ENCODE assay signal across 12 cellular contexts in genomic region chr1:22412932-22413727, GRCh38. TPM values are rescaled to one million over a fixed set of nuclear protein-coding genes. Genes with fewer than 3 reads are reported as not detected.
DNase-seq lines count a peak whose midpoint lies in the region; ATAC-seq and TF ChIP-seq lines count a peak whose summit lies in the region.
"Had no signal": no experiment of that assay in that cellular context is flagged by ENCODE, and none has a peak within 500 bp of the region (broad histone marks: within the 10 kb centered on the region; RNA-seq: fewer than 3 reads in every experiment).

No MANE protein-coding gene starts in this region.

- H3K36me3 Mint-ChIP-seq in chondrocyte (ENCODE audit: low read depth) = peaks cover 3% of the 10 kb centered on the region
- no peaks in the 10 kb centered on the region for H3K36me3 Mint-ChIP-seq in activated CD8-positive, alpha-beta memory T cell treated with anti-CD3 and anti-CD28 coated beads, Interleukin-2, amount 10 ng/mL, durations not matched to agents 7 days and 5 days

- no peak overlapping the region for H2AFZ ChIP-seq in IMR-90 (replicated peaks; ENCODE audit: low read length, poor library complexity)

- no peak overlapping the region for H2AK9ac ChIP-seq in IMR-90 (replicated peaks; ENCODE audit: low read depth, low read length, poor library complexity)

- no peak overlapping the region for H3K14ac ChIP-seq in IMR-90 (replicated peaks; ENCODE audit: low read depth, low read length)

- no peaks in the 10 kb centered on the region for H3K27me3 Mint-ChIP-seq in chondrocyte (ENCODE audit: low read depth)
- H3K27me3 Mint-ChIP-seq in activated CD8-positive, alpha-beta memory T cell treated with anti-CD3 and anti-CD28 coated beads, Interleukin-2, amount 10 ng/mL, durations not matched to agents 7 days and 5 days = peaks cover 24% of the 10 kb centered on the region

- CTCF ChIA-PET in IMR-90 (lab: Yijun Ruan, JAX) = interaction anchor here (0.6 kb wide), 2 partner anchors 28 to 98 kb away, joined by 4 read pairs; no protein-coding TSS in a partner anchor
- CTCF ChIA-PET in activated CD8-positive, alpha-beta memory T cell treated with anti-CD3 and anti-CD28 coated beads, Interleukin-2, amount 10 ng/mL, durations not matched to agents 7 days and 5 days (lab: Charles Lee) = no interaction called here

- dilution Hi-C loops in IMR-90 (cut with HindIII; ENCODE audit: low sequenced_read_pairs, unreplicated experiment) = no loop called here

- no peak overlapping the region for H4K5ac ChIP-seq in IMR-90 (ENCODE audit: low read depth, low read length)

- peaks cover 3% of the 10 kb centered on the region; the same call in 1 of the 2 replicates for H3K9me3 ChIP-seq in IMR-90 (ENCODE audit: control insufficient read depth, insufficient read depth, low read length)
- H3K9me3 ChIP-seq: tibial nerve had no signal

- H3K4me3 ChIP-seq in AG10803 (ENCODE audit: low read length) (no peak overlapping the region), IMR-90 (ENCODE audit: insufficient read depth, low read depth, low read length) (no peak overlapping the region)
- H3K4me3 ChIP-seq: tibial nerve had no signal

- no peak overlapping the region for H3K18ac ChIP-seq in IMR-90 (ENCODE audit: low read depth, low read length)

- peak; percentile 83 for DNase-seq in AG10803 (ENCODE audit: low read depth)
- peak; percentile 17 for DNase-seq in IMR-90
- no peak for DNase-seq in chondrocyte (ENCODE audit: low spot score)
- DNase-seq in lung microvascular endothelial cell (ENCODE audit: low read depth in 2 of 2) = peak; percentile 47 to 48
- DNase-seq in caudate nucleus (lab: John Stamatoyannopoulos, UW) = no peak
- no peak for DNase-seq in activated CD8-positive, alpha-beta memory T cell treated with anti-CD3 and anti-CD28 coated beads, Interleukin-2, amount 10 ng/mL, durations not matched to agents 7 days and 5 days
- no peak for DNase-seq in activated CD8-positive, alpha-beta memory T cell treated with anti-CD3 and anti-CD28 coated beads, Interleukin-2, amount 50 U/mL, for 48 hours
- DNase-seq in inferior parietal cortex (ENCODE audit: extremely low spot score) = no peak
- DNase-seq: activated T-cell treated with anti-CD3 and anti-CD28 coated beads, Interleukin-2, amount 50 U/mL, for 48 hours; occipital lobe had no signal

- TF ChIP-seq RAD21 in IMR-90 (IDR thresholded peaks at IDR 0.05; ENCODE audit: low read length) = no peak

- H3K56ac ChIP-seq in IMR-90 (ENCODE audit: extremely low read depth, insufficient read depth, low read length) = no peak overlapping the region

- H2BK20ac ChIP-seq in IMR-90 (ENCODE audit: low read depth, low read length) = no peak overlapping the region

- peak overlapping the region; percentile 52 for H3K27ac Mint-ChIP-seq in chondrocyte (ENCODE audit: unreplicated experiment)
- no peak overlapping the region for H3K27ac Mint-ChIP-seq in activated CD8-positive, alpha-beta memory T cell treated with anti-CD3 and anti-CD28 coated beads, Interleukin-2, amount 10 ng/mL, durations not matched to agents 7 days and 5 days
- H3K27ac Mint-ChIP-seq: B cell had no signal

- no peak overlapping the region for H3K4me3 Mint-ChIP-seq in chondrocyte (ENCODE audit: unreplicated experiment)
- H3K4me3 Mint-ChIP-seq in activated CD8-positive, alpha-beta memory T cell treated with anti-CD3 and anti-CD28 coated beads, Interleukin-2, amount 10 ng/mL, durations not matched to agents 7 days and 5 days = no peak overlapping the region
- H3K4me3 Mint-ChIP-seq: B cell had no signal

- no peak overlapping the region for H3K9ac ChIP-seq in IMR-90 (ENCODE audit: low read depth, low read length)

- in situ Hi-C loops in IMR-90 (cut with MboI; ENCODE audit: low sequenced_read_pairs) = no loop called here

- POLR2A ChIA-PET in IMR-90 (lab: Charles Lee; ENCODE audit: unreplicated experiment) = no interaction called here

- H3K4ac ChIP-seq in IMR-90 (ENCODE audit: low read depth, low read length) = no peak overlapping the region

- H4K8ac ChIP-seq in IMR-90 (ENCODE audit: low read depth in 2 of 2, low read length in 2 of 2) = no peak overlapping the region

- H3K79me1 ChIP-seq in IMR-90 (ENCODE audit: low read depth in 1 of 2, low read length in 2 of 2) = no peaks in the 10 kb centered on the region

- H3K23ac ChIP-seq in IMR-90 (ENCODE audit: low read depth, low read length) = no peak overlapping the region

- 21% methylated on average over 2 of the region's 8 CpGs; no CpG with 5 or more reads in 1 of the 2 experiments for WGBS in IMR-90 (ENCODE audit: extremely low coverage in 2 of 2, insufficient read length in 1 of 2), 2 experiments

- TF ChIP-seq POLR2A in IMR-90 (IDR thresholded peaks at IDR 0.05; ENCODE audit: low read depth, low read length) = no peak

- H3K36me3 ChIP-seq in IMR-90 (ENCODE audit: control insufficient read depth, insufficient read depth, low read length) = no peaks in the 10 kb centered on the region
- H3K36me3 ChIP-seq: tibial nerve had no signal

- 0 out of 3 replicates have a peak overlapping the region, but pooled peaks have one; percentile 34 for H2BK15ac ChIP-seq in IMR-90 (ENCODE audit: low read depth, low read length)

- peaks cover 16% of the 10 kb centered on the region; the same call in 1 of the 2 replicates for H3K4me1 ChIP-seq in IMR-90 (ENCODE audit: control insufficient read depth, insufficient read depth, low read length)

- TF ChIP-seq CTCF in AG10803 (conservative IDR thresholded peaks at IDR 0.05; ENCODE audit: low read length) = no peak
- TF ChIP-seq CTCF in IMR-90 (conservative IDR thresholded peaks at IDR 0.05; ENCODE audit: low read depth, low read length) = no peak
- TF ChIP-seq CTCF in chondrocyte (IDR thresholded peaks at IDR 0.05) = no peak

- no peak overlapping the region for H2BK5ac ChIP-seq in IMR-90 (ENCODE audit: low read depth, low read length, poor library complexity, severe bottlenecking)

- peaks cover 4% of the 10 kb centered on the region for H3K9me3 Mint-ChIP-seq in chondrocyte (ENCODE audit: low read depth)
- H3K9me3 Mint-ChIP-seq in activated CD8-positive, alpha-beta memory T cell treated with anti-CD3 and anti-CD28 coated beads, Interleukin-2, amount 10 ng/mL, durations not matched to agents 7 days and 5 days (ENCODE audit: low read depth) = no peaks in the 10 kb centered on the region

- peaks cover 29% of the 10 kb centered on the region for H3K4me1 Mint-ChIP-seq in chondrocyte (ENCODE audit: low read depth)
- no peaks in the 10 kb centered on the region for H3K4me1 Mint-ChIP-seq in activated CD8-positive, alpha-beta memory T cell treated with anti-CD3 and anti-CD28 coated beads, Interleukin-2, amount 10 ng/mL, durations not matched to agents 7 days and 5 days

- H4K20me1 ChIP-seq in IMR-90 (ENCODE audit: insufficient read depth, low read length) = no peaks in the 10 kb centered on the region; the same call in 1 of the 2 replicates

- H3K9me1 ChIP-seq in IMR-90 (ENCODE audit: insufficient read depth, low read length) = 0 out of 2 replicates have a peak, but pooled peaks cover 2% of the 10 kb centered on the region

- no peak overlapping the region; the same call in 1 of the 2 replicates for H3K4me2 ChIP-seq in IMR-90 (ENCODE audit: low read depth, low read length)

- peaks cover 21% of the 10 kb centered on the region for H3K27me3 ChIP-seq in IMR-90 (ENCODE audit: control insufficient read depth, insufficient read depth, low read length)

- peak overlapping the region; percentile 43; the same call in 1 of the 2 replicates for H4K91ac ChIP-seq in IMR-90 (ENCODE audit: insufficient read depth, low read depth, low read length)

- no peak overlapping the region for H2AK5ac ChIP-seq in IMR-90 (ENCODE audit: low read depth, low read length)

- BruUV-seq in IMR-90 (replicated peaks; lab: Mats Ljungman, UMichigan) = no TSS peak

- no peak overlapping the region for H3K27ac ChIP-seq in IMR-90 (ENCODE audit: insufficient read depth, low read length)
- H3K27ac ChIP-seq in caudate nucleus (ENCODE audit: low read depth, low read length) = no peak overlapping the region
- H3K27ac ChIP-seq: tibial nerve had no signal

- no peak overlapping the region for H2BK120ac ChIP-seq in IMR-90 (ENCODE audit: low read depth, low read length)

- ATAC-seq in IMR-90 (ENCODE audit: low read depth) = no peak
- no peak for ATAC-seq in activated CD8-positive, alpha-beta memory T cell treated with anti-CD3 and anti-CD28 coated beads, Interleukin-2, amount 10 ng/mL, durations not matched to agents 7 days and 5 days

- intact Hi-C loops in IMR-90 (cut with micrococcal nuclease) = loop anchor here (10.0 kb wide), 1 partner anchor 388 kb away; no protein-coding TSS in a partner anchor

TF ChIP-seq in IMR-90, 13 proteins besides CTCF, POLR2A, EP300 and RAD21:
- peak; percentile 22; the same call in 1 of the 2 replicates for TF ChIP-seq USF2 (IDR thresholded peaks at IDR 0.05; ENCODE audit: low read depth, low read length)
- no peak for TF ChIP-seq SMC3 (IDR thresholded peaks at IDR 0.05; ENCODE audit: low read depth, low read length)

RNA-seq across cellular contexts. Expression of gene ZBTB40, which starts 38.5 kb away (rescaled TPM):
- total RNA-seq in IMR-90 (2012; rRNA removed) (8.9 and 9.7 TPM in 2 replicates), chondrocyte (15.9 to 20.6 TPM (median 16.3 TPM) in 3 replicates), lung microvascular endothelial cell (5.9 and 9.7 TPM in 2 replicates)
- 5.2 and 6.0 TPM in 2 replicates for polyA plus RNA-seq in IMR-90 (2012; rRNA removed)
- 1.7 TPM in 2 replicates for polyA plus RNA-seq in IMR-90 (2012; cell fraction: cytosol; rRNA removed)
- polyA plus RNA-seq in IMR-90 (2012; cell fraction: nucleus; rRNA removed; ENCODE audit: low replicate concordance) = 24.5 and 27.8 TPM in 2 replicates
- total RNA-seq in activated CD8-positive, alpha-beta memory T cell treated with anti-CD3 and anti-CD28 coated beads, Interleukin-2, amount 10 ng/mL, durations not matched to agents 7 days and 5 days = 10 to 100 TPM; 17.2 to 19.0 TPM

Comparison
In these comparisons a context has a peak if more than half of its experiments do, and no peak if none do; other contexts are left out.
1. DNase-seq: peak in AG10803 (single experiment), IMR-90 (single experiment) and lung microvascular endothelial cell (2 of 2); none in chondrocyte (single experiment), caudate nucleus (0 of 61), activated CD8-positive, alpha-beta memory T cell treated with anti-CD3 and anti-CD28 coated beads, Interleukin-2, amount 10 ng/mL, durations not matched to agents 7 days and 5 days (single experiment), activated CD8-positive, alpha-beta memory T cell treated with anti-CD3 and anti-CD28 coated beads, Interleukin-2, amount 50 U/mL, for 48 hours (single experiment) and inferior parietal cortex (single experiment).